ENCODE assay signal across 11 cellular contexts in the genomic region with DNA sequence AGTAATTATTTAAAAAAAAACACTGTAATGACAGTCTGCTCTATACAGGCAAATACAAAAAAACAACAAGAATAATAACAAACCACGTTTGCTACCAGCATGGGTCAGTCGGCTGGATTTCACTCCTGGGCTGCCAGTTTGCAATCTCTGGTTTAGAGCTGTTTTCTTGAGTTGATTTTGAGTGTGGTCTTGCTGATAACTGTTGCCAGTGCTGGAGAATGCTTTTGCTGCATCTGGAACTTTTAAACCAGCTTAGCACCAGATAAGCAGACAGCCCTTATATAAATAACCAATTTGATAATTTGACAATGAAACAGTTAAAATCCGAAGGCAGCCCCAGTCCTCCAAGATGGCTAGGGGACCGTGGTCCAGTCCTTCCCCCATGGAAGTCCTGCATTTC.
"Had no signal": no experiment of that assay in that cellular context is flagged by ENCODE, and none has a peak within 500 bp of the region (broad histone marks: within the 10 kb centered on the region; RNA-seq: fewer than 3 reads in every experiment).

No MANE protein-coding gene starts in this region.

- FAIRE-seq: H1, H54 had no signal

- H3K9me3 Mint-ChIP-seq: GM23338, H9, HFFc6 had no signal

- H2AFZ ChIP-seq: GM23248, GM23338 had no signal

- ATAC-seq: GM23338, HCT116 had no signal

- H3K27ac Mint-ChIP-seq: GM23338, H9, HFFc6 had no signal

- H3K4me1 ChIP-seq: HAP-1 had no signal

- DNase-seq: GM23248, GOT3, H7, H9, HCEC 1CT, HFFc6 had no signal

- H3K36me3 ChIP-seq: HAP-1 had no signal

- H3K4me3 ChIP-seq: GM23248, GM23338, HAP-1 had no signal

- H3K27ac ChIP-seq: GM23248 had no signal

- H3K9me3 ChIP-seq: HAP-1 had no signal

- H3K4me3 Mint-ChIP-seq: GM23338, H9, HFFc6 had no signal

- H3K4me2 ChIP-seq: GM23338 had no signal

- H3K9ac ChIP-seq: GM23248 had no signal
